ENCODE assay signal across 13 cellular contexts in genomic region chr12:93302331-93303229, GRCh38.
DNase-seq lines count a peak whose midpoint lies in the region; ATAC-seq, FAIRE-seq and TF ChIP-seq lines count a peak whose summit lies in the region.
"Had no signal": no experiment of that assay in that cellular context is flagged by ENCODE, and none has a peak within 500 bp of the region (broad histone marks: within the 10 kb centered on the region; RNA-seq: fewer than 3 reads in every experiment).

No MANE protein-coding gene starts in this region.

- peak overlapping the region; percentile 91 for H2AFZ ChIP-seq in K562 (ENCODE audit: low read depth, low read length)

- no peaks in the 10 kb centered on the region for H3K9me1 ChIP-seq in K562 (ENCODE audit: control insufficient read depth, insufficient read depth, low read length)

- H3K9me3 ChIP-seq in K562 (replicated peaks; ENCODE audit: control insufficient read depth, insufficient read depth, low read depth, low read length) = peaks cover 3% of the 10 kb centered on the region

- peak overlapping the region in 1 of 2 experiments; percentile 67; a peak in 2 of 4 replicates for H3K9ac ChIP-seq in K562 (ENCODE audit: insufficient read depth in 1 of 2, low read depth in 2 of 2, low read length in 2 of 2)
- H3K9ac ChIP-seq: KMS-11 had no signal

- DNase-seq in H54 (ENCODE audit: insufficient read length, low spot score) (no peak), K562 (ENCODE audit: extremely low read depth in 1 of 4, low spot score in 3 of 4) (peak; percentile 32 to 76 (median 42)), kidney epithelial cell (ENCODE audit: low read depth) (peak; percentile 45), lower leg skin (ENCODE audit: low spot score in 2 of 2) (no peak), NCI-H2081 treated with DMSO at 0.1 percent for 48 hours (lab: John Stamatoyannopoulos, UW) (no peak), RPMI8226 (no peak)
- DNase-seq in stimulated activated naive B cell treated with anti-CD40 and anti-IgM and Interleukin-4, amounts not matched to agents 10 μg/mL and 1 μg/mL and 100 μg/mL, for 72 hours = no peak
- DNase-seq: activated CD4-positive, alpha-beta T cell treated with anti-CD3 and anti-CD28 coated beads, Interleukin-2, amount 50 U/mL, for 4 hours; activated naive CD8-positive, alpha-beta T cell treated with anti-CD3 and anti-CD28 coated beads, Interleukin-2, amount 50 U/mL, for 24 hours; DMS79 treated with DMSO at 0.1 percent for 48 hours; PC-3 had no signal

- no peak overlapping the region for H3K27ac Mint-ChIP-seq in stimulated activated naive B cell treated with anti-CD40 and anti-IgM and Interleukin-4, amounts not matched to agents 10 μg/mL and 1 μg/mL and 100 μg/mL, for 72 hours
- H3K27ac Mint-ChIP-seq: activated naive CD8-positive, alpha-beta T cell treated with anti-CD3 and anti-CD28 coated beads, Interleukin-2, amount 50 U/mL, for 24 hours had no signal

- H3K27me3 ChIP-seq in K562 (ENCODE audit: control insufficient read depth in 2 of 2, insufficient read depth in 2 of 2, low read length in 2 of 2) = no peaks in the 10 kb centered on the region
- H3K27me3 ChIP-seq in kidney epithelial cell (ENCODE audit: control insufficient read depth, insufficient read depth, low read length) = no peaks in the 10 kb centered on the region

- peak; percentile 75 for TF ChIP-seq EP300 in K562 (IDR thresholded peaks at IDR 0.05; ENCODE audit: low read length)

- BruUV-seq in K562 (replicated peaks; lab: Mats Ljungman, UMichigan) = no TSS peak

- H3K4me1 ChIP-seq in K562 (replicated peaks in 1 of 2; ENCODE audit: control insufficient read depth in 2 of 2, insufficient read depth in 2 of 2, low read length in 2 of 2) = peaks cover 7 to 28% of the 10 kb centered on the region in 2 experiments; a peak in 3 of 5 replicates

- H3K4me1 Mint-ChIP-seq in stimulated activated naive B cell treated with anti-CD40 and anti-IgM and Interleukin-4, amounts not matched to agents 10 μg/mL and 1 μg/mL and 100 μg/mL, for 72 hours = peaks cover 5 to 14% of the 10 kb centered on the region in 2 donors
- H3K4me1 Mint-ChIP-seq: activated naive CD8-positive, alpha-beta T cell treated with anti-CD3 and anti-CD28 coated beads, Interleukin-2, amount 50 U/mL, for 24 hours had no signal

- H3K36me3 Mint-ChIP-seq in stimulated activated naive B cell treated with anti-CD40 and anti-IgM and Interleukin-4, amounts not matched to agents 10 μg/mL and 1 μg/mL and 100 μg/mL, for 72 hours = peaks cover 7 to 8% of the 10 kb centered on the region in 2 donors

- no peaks in the 10 kb centered on the region for H4K20me1 ChIP-seq in K562 (replicated peaks; ENCODE audit: control insufficient read depth, insufficient read depth, low read length)

- H3K4me3 Mint-ChIP-seq in stimulated activated naive B cell treated with anti-CD40 and anti-IgM and Interleukin-4, amounts not matched to agents 10 μg/mL and 1 μg/mL and 100 μg/mL, for 72 hours = no peak overlapping the region
- H3K4me3 Mint-ChIP-seq: activated naive CD8-positive, alpha-beta T cell treated with anti-CD3 and anti-CD28 coated beads, Interleukin-2, amount 50 U/mL, for 24 hours had no signal

- TF ChIP-seq CTCF in K562 (IDR thresholded peaks at IDR 0.05 in 2 of 3, conservative IDR thresholded peaks at IDR 0.05 in 1 of 3; ENCODE audit: insufficient read depth in 2 of 3, low read depth in 1 of 3, low read length in 3 of 3) (no peak), kidney epithelial cell (IDR thresholded peaks at IDR 0.05; ENCODE audit: insufficient read depth, low read length, poor library complexity, severe bottlenecking) (no peak), lower leg skin (IDR thresholded peaks at IDR 0.05) (no peak)

- ATAC-seq in K562 = peak; percentile 82
- ATAC-seq in stimulated activated naive B cell treated with anti-CD40 and anti-IgM and Interleukin-4, amounts not matched to agents 10 μg/mL and 1 μg/mL and 100 μg/mL, for 72 hours (replicated peaks) = peak; percentile 41 to 56
- no peak for ATAC-seq in GM21717 (IDR thresholded peaks at IDR 0.05; ENCODE audit: unreplicated experiment)
- ATAC-seq: activated naive CD8-positive, alpha-beta T cell treated with anti-CD3 and anti-CD28 coated beads, Interleukin-2, amount 50 U/mL, for 24 hours; PC-3 had no signal

- H3K4me3 ChIP-seq in K562 = no peak overlapping the region
- H3K4me3 ChIP-seq in kidney epithelial cell (ENCODE audit: low read depth, low read length) = no peak overlapping the region
- no peak overlapping the region for H3K4me3 ChIP-seq in lower leg skin (ENCODE audit: low read depth, poor library complexity, severe bottlenecking)

- FAIRE-seq in H54 (lab: Jason Lieb, UNC) (peak; percentile 57), K562 (lab: Jason Lieb, UNC) (peak; percentile 71)

- H3K36me3 ChIP-seq in K562 (ENCODE audit: control insufficient read depth, insufficient read depth, low read length) (no peaks in the 10 kb centered on the region), kidney epithelial cell (ENCODE audit: control insufficient read depth, insufficient read depth, low read length) (no peaks in the 10 kb centered on the region)

- no peaks in the 10 kb centered on the region for H3K79me2 ChIP-seq in K562 (ENCODE audit: control insufficient read depth, insufficient read depth, low read length)

- H3K4me2 ChIP-seq in K562 (ENCODE audit: insufficient read depth, low read length) = peak overlapping the region; percentile 47
- H3K4me2 ChIP-seq: KMS-11 had no signal

- H3K9me3 Mint-ChIP-seq in stimulated activated naive B cell treated with anti-CD40 and anti-IgM and Interleukin-4, amounts not matched to agents 10 μg/mL and 1 μg/mL and 100 μg/mL, for 72 hours = peaks cover 7% of the 10 kb centered on the region in 2 donors

- in situ Hi-C loops in K562 (cut with MboI) = no loop called here

- POLR2A ChIA-PET in K562 (lab: Yijun Ruan, JAX) = interaction anchor here (1.1 kb wide), 1 partner anchor 14 kb away, joined by 6 read pairs; no protein-coding TSS in a partner anchor

- intact Hi-C loops in K562 (cut with micrococcal nuclease) = no loop called here
- intact Hi-C loops in lower leg skin (cut with DNase I; ENCODE audit: low total_unique reads) = no loop called here

- CTCF ChIA-PET in K562 (lab: Yijun Ruan, JAX; ENCODE audit: low intra/inter-chr PET ratio) = no interaction called here

- WGBS in K562 (ENCODE audit: insufficient coverage, low coverage, missing lambda C conversion rate) = 14% methylated on average over 4 of the region's 5 CpGs
- WGBS in lower leg skin, 2 donors = 62 to 64% methylated on average over 5 of the region's 5 CpGs

- no peak; a peak in 1 of 4 replicates for TF ChIP-seq RAD21 in K562 (CRISPR knock-in tag; conservative IDR thresholded peaks at IDR 0.05 in 1 of 2, IDR thresholded peaks at IDR 0.05 in 1 of 2)

- peak overlapping the region; percentile 82 for H3K27ac ChIP-seq in K562 (ENCODE audit: extremely low read depth, low read depth, low read length)
- H3K27ac ChIP-seq: KMS-11 had no signal

- H3K27me3 Mint-ChIP-seq in stimulated activated naive B cell treated with anti-CD40 and anti-IgM and Interleukin-4, amounts not matched to agents 10 μg/mL and 1 μg/mL and 100 μg/mL, for 72 hours = peaks cover 0 to 3% of the 10 kb centered on the region in 2 donors
- H3K27me3 Mint-ChIP-seq: activated naive CD8-positive, alpha-beta T cell treated with anti-CD3 and anti-CD28 coated beads, Interleukin-2, amount 50 U/mL, for 24 hours had no signal

- TF ChIP-seq POLR2A in H54 (IDR thresholded peaks at IDR 0.05; ENCODE audit: low read depth, low read length) = no peak
- no peak for TF ChIP-seq POLR2A in K562 (conservative IDR thresholded peaks at IDR 0.05)
- TF ChIP-seq POLR2A in lower leg skin (IDR thresholded peaks at IDR 0.05) = no peak

TF ChIP-seq in K562, 482 proteins besides CTCF, POLR2A, EP300 and RAD21 (continues in another document):
- TF ChIP-seq IRF1 (CRISPR knock-in tag; IDR thresholded peaks at IDR 0.05; ENCODE audit: borderline replicate concordance) (no peak), ZNF280A (IDR thresholded peaks at IDR 0.05; ENCODE audit: low read depth, partially characterized antibody) (no peak), BCL6 (CRISPR knock-in tag; IDR thresholded peaks at IDR 0.05) (no peak), SMARCC2 (IDR thresholded peaks at IDR 0.05; ENCODE audit: low read depth) (no peak)

Comparison
In these comparisons a context has a peak if more than half of its experiments do, and no peak if none do; other contexts are left out.
1. DNase-seq: peak in K562 (4 of 4) and kidney epithelial cell (single experiment); none in H54 (single experiment), stimulated activated naive B cell treated with anti-CD40 and anti-IgM and Interleukin-4, amounts not matched to agents 10 μg/mL and 1 μg/mL and 100 μg/mL, for 72 hours (single experiment), lower leg skin (0 of 2), NCI-H2081 treated with DMSO at 0.1 percent for 48 hours (single experiment) and RPMI8226 (single experiment).